In genomic region chr18:75970212-75970611, GRCh38 we compare ENCODE assay signal across 29 cellular contexts.
"Had no signal": no experiment of that assay in that cellular context is flagged by ENCODE, and none has a peak within 500 bp of the region (broad histone marks: within the 10 kb centered on the region; RNA-seq: fewer than 3 reads in every experiment).

No MANE protein-coding gene starts in this region.

- H3K27me3 Mint-ChIP-seq: dendritic cell treated with granulocyte-macrophage colony-stimulating factor and Interleukin-4, amounts not matched to agents 40 ng/mL and 50 ng/mL, for 4 days; effector memory CD8-positive, alpha-beta T cell had no signal

- H3K4me3 ChIP-seq: colonic mucosa, coronary artery, dorsolateral prefrontal cortex, esophagus muscularis mucosa, esophagus squamous epithelium, gastrocnemius medialis, gastroesophageal sphincter, heart left ventricle, heart right ventricle had no signal

- H3K9me3 Mint-ChIP-seq: dendritic cell treated with granulocyte-macrophage colony-stimulating factor and Interleukin-4, amounts not matched to agents 40 ng/mL and 50 ng/mL, for 4 days; effector memory CD8-positive, alpha-beta T cell; endodermal cell had no signal

- H3K4me1 ChIP-seq: colonic mucosa, esophagus muscularis mucosa, esophagus squamous epithelium, foreskin keratinocyte, gastrocnemius medialis, gastroesophageal sphincter had no signal

- H3K27ac Mint-ChIP-seq: dendritic cell treated with granulocyte-macrophage colony-stimulating factor and Interleukin-4, amounts not matched to agents 40 ng/mL and 50 ng/mL, for 4 days; effector memory CD8-positive, alpha-beta T cell; endodermal cell had no signal

- H3K9me3 ChIP-seq: colonic mucosa, esophagus muscularis mucosa, esophagus squamous epithelium, gastrocnemius medialis, gastroesophageal sphincter, heart left ventricle, heart right ventricle had no signal

- ATAC-seq: effector memory CD8-positive, alpha-beta T cell; esophagus mucosa; foreskin keratinocyte; gastrocnemius medialis; gastroesophageal sphincter; heart left ventricle; heart right ventricle had no signal

- H3K36me3 ChIP-seq: colonic mucosa, esophagus muscularis mucosa, esophagus squamous epithelium, gastrocnemius medialis, gastroesophageal sphincter, heart left ventricle, heart right ventricle had no signal

- DNase-seq: colonic mucosa; cortex of kidney; dermis blood vessel endothelial cell; dorsolateral prefrontal cortex; effector CD4-positive, alpha-beta T cell; effector CD8-positive, alpha-beta T cell; effector memory CD4-positive, alpha-beta T cell; effector memory CD8-positive, alpha-beta T cell; endodermal cell; erythroblast; esophagus squamous epithelium; foreskin fibroblast; foreskin keratinocyte; foreskin melanocyte; gastrocnemius medialis; glutamatergic neuron; head of caudate nucleus; heart left ventricle; heart right ventricle had no signal

- H3K4me1 Mint-ChIP-seq: endodermal cell had no signal

- FAIRE-seq: colon, endometrium, endothelial cell of umbilical vein, frontal cortex had no signal

- H3K27me3 ChIP-seq: colonic mucosa, dorsolateral prefrontal cortex, esophagus muscularis mucosa, esophagus squamous epithelium, foreskin keratinocyte, gastrocnemius medialis, gastroesophageal sphincter, heart left ventricle, heart right ventricle had no signal

- H3K27ac ChIP-seq: colonic mucosa, coronary artery, dorsolateral prefrontal cortex, epithelial cell of prostate, esophagus muscularis mucosa, esophagus squamous epithelium, foreskin keratinocyte, gastrocnemius medialis, gastroesophageal sphincter, heart left ventricle, heart right ventricle had no signal

- H3K4me3 Mint-ChIP-seq: dendritic cell treated with granulocyte-macrophage colony-stimulating factor and Interleukin-4, amounts not matched to agents 40 ng/mL and 50 ng/mL, for 4 days; effector memory CD8-positive, alpha-beta T cell; endodermal cell had no signal
